11 cellular contexts compared by ENCODE assay signal in genomic region chr14:105889666-105890473, GRCh38.
A peak's percentile ranks its signal among the peaks of the same experiment; 100 is the strongest.
DNase-seq lines count a peak whose midpoint lies in the region; ATAC-seq and TF ChIP-seq lines count a peak whose summit lies in the region.
"Had no signal": no experiment of that assay in that cellular context is flagged by ENCODE, and none has a peak within 500 bp of the region (broad histone marks: within the 10 kb centered on the region; RNA-seq: fewer than 3 reads in every experiment).

No MANE protein-coding gene starts in this region.

- no peak overlapping the region for H3K4me3 Mint-ChIP-seq in activated CD8-positive, alpha-beta T cell treated with anti-CD3 and anti-CD28 coated beads, Interleukin-2, amount 10 ng/mL, durations not matched to agents 7 days and 5 days
- no peak overlapping the region for H3K4me3 Mint-ChIP-seq in activated CD8-positive, alpha-beta T cell treated with anti-CD3 and anti-CD28 coated beads for 36 hours
- no peak overlapping the region for H3K4me3 Mint-ChIP-seq in T-helper 2 cell treated with Interferon-gamma antibody and Interleukin-4, amounts not matched to agents 5 μg/mL and 100 μg/mL, for 36 hours
- H3K4me3 Mint-ChIP-seq in stimulated activated memory B cell treated with anti-CD40 and anti-IgM and Interleukin-4, amounts not matched to agents 10 μg/mL and 1 μg/mL and 100 μg/mL, for 72 hours, result peak overlapping the region; percentile 82
- no peak overlapping the region for H3K4me3 Mint-ChIP-seq in activated T-helper 2 cell treated with anti-CD3 and anti-CD28 coated beads, Interferon-gamma antibody, Interleukin-2, Interleukin-4, amounts not matched to agents 10 μg/mL and 5 μg/mL and 100 μg/mL, durations not matched to agents 14 hours and 24 hours and 36 hours (ENCODE audit: low read depth)
- H3K4me3 Mint-ChIP-seq: neural crest cell, type B pancreatic cell had no signal

- POLR2A ChIA-PET in activated CD8-positive, alpha-beta T cell treated with anti-CD3 and anti-CD28 coated beads, Interleukin-2, amount 10 ng/mL, durations not matched to agents 7 days and 5 days (lab: Charles Lee), result no interaction called here
- POLR2A ChIA-PET in activated CD8-positive, alpha-beta T cell treated with anti-CD3 and anti-CD28 coated beads for 36 hours (lab: Charles Lee), result no interaction called here

- H3K27ac Mint-ChIP-seq in activated CD8-positive, alpha-beta T cell treated with anti-CD3 and anti-CD28 coated beads, Interleukin-2, amount 10 ng/mL, durations not matched to agents 7 days and 5 days, result peak overlapping the region; percentile 10
- no peak overlapping the region for H3K27ac Mint-ChIP-seq in activated CD8-positive, alpha-beta T cell treated with anti-CD3 and anti-CD28 coated beads for 36 hours
- H3K27ac Mint-ChIP-seq in T-helper 2 cell treated with Interferon-gamma antibody and Interleukin-4, amounts not matched to agents 5 μg/mL and 100 μg/mL, for 36 hours, result peak overlapping the region; percentile 55
- H3K27ac Mint-ChIP-seq in stimulated activated memory B cell treated with anti-CD40 and anti-IgM and Interleukin-4, amounts not matched to agents 10 μg/mL and 1 μg/mL and 100 μg/mL, for 72 hours, result peak overlapping the region; percentile 42
- no peak overlapping the region for H3K27ac Mint-ChIP-seq in activated T-helper 2 cell treated with anti-CD3 and anti-CD28 coated beads, Interferon-gamma antibody, Interleukin-2, Interleukin-4, amounts not matched to agents 10 μg/mL and 5 μg/mL and 100 μg/mL, durations not matched to agents 14 hours and 24 hours and 36 hours
- H3K27ac Mint-ChIP-seq: type B pancreatic cell had no signal

- H3K4me1 Mint-ChIP-seq in activated CD8-positive, alpha-beta T cell treated with anti-CD3 and anti-CD28 coated beads, Interleukin-2, amount 10 ng/mL, durations not matched to agents 7 days and 5 days (ENCODE audit: low read depth), result peaks cover 16% of the 10 kb centered on the region
- peaks cover 10% of the 10 kb centered on the region for H3K4me1 Mint-ChIP-seq in activated CD8-positive, alpha-beta T cell treated with anti-CD3 and anti-CD28 coated beads for 36 hours (ENCODE audit: low read depth)
- H3K4me1 Mint-ChIP-seq in T-helper 2 cell treated with Interferon-gamma antibody and Interleukin-4, amounts not matched to agents 5 μg/mL and 100 μg/mL, for 36 hours (ENCODE audit: low read depth), result peaks cover 11% of the 10 kb centered on the region
- H3K4me1 Mint-ChIP-seq in stimulated activated memory B cell treated with anti-CD40 and anti-IgM and Interleukin-4, amounts not matched to agents 10 μg/mL and 1 μg/mL and 100 μg/mL, for 72 hours, result no peaks in the 10 kb centered on the region
- peaks cover 6% of the 10 kb centered on the region for H3K4me1 Mint-ChIP-seq in activated T-helper 2 cell treated with anti-CD3 and anti-CD28 coated beads, Interferon-gamma antibody, Interleukin-2, Interleukin-4, amounts not matched to agents 10 μg/mL and 5 μg/mL and 100 μg/mL, durations not matched to agents 14 hours and 24 hours and 36 hours (ENCODE audit: low read depth)
- H3K4me1 Mint-ChIP-seq: neural crest cell had no signal

- peaks cover 6% of the 10 kb centered on the region for H3K27me3 Mint-ChIP-seq in activated CD8-positive, alpha-beta T cell treated with anti-CD3 and anti-CD28 coated beads, Interleukin-2, amount 10 ng/mL, durations not matched to agents 7 days and 5 days (ENCODE audit: low read depth)
- H3K27me3 Mint-ChIP-seq in activated CD8-positive, alpha-beta T cell treated with anti-CD3 and anti-CD28 coated beads for 36 hours, result peaks cover 3% of the 10 kb centered on the region
- peaks cover 32% of the 10 kb centered on the region for H3K27me3 Mint-ChIP-seq in T-helper 2 cell treated with Interferon-gamma antibody and Interleukin-4, amounts not matched to agents 5 μg/mL and 100 μg/mL, for 36 hours (ENCODE audit: low read depth)
- no peaks in the 10 kb centered on the region for H3K27me3 Mint-ChIP-seq in stimulated activated memory B cell treated with anti-CD40 and anti-IgM and Interleukin-4, amounts not matched to agents 10 μg/mL and 1 μg/mL and 100 μg/mL, for 72 hours
- H3K27me3 Mint-ChIP-seq in activated T-helper 2 cell treated with anti-CD3 and anti-CD28 coated beads, Interferon-gamma antibody, Interleukin-2, Interleukin-4, amounts not matched to agents 10 μg/mL and 5 μg/mL and 100 μg/mL, durations not matched to agents 14 hours and 24 hours and 36 hours (ENCODE audit: low read depth), result peaks cover 24% of the 10 kb centered on the region
- H3K27me3 Mint-ChIP-seq: type B pancreatic cell had no signal

- TF ChIP-seq CTCF in activated CD8-positive, alpha-beta T cell treated with anti-CD3 and anti-CD28 coated beads for 36 hours (IDR thresholded peaks at IDR 0.05), result no peak

- no peaks in the 10 kb centered on the region for H3K9me3 Mint-ChIP-seq in activated CD8-positive, alpha-beta T cell treated with anti-CD3 and anti-CD28 coated beads, Interleukin-2, amount 10 ng/mL, durations not matched to agents 7 days and 5 days (ENCODE audit: insufficient read depth)
- no peaks in the 10 kb centered on the region for H3K9me3 Mint-ChIP-seq in activated CD8-positive, alpha-beta T cell treated with anti-CD3 and anti-CD28 coated beads for 36 hours
- no peaks in the 10 kb centered on the region for H3K9me3 Mint-ChIP-seq in T-helper 2 cell treated with Interferon-gamma antibody and Interleukin-4, amounts not matched to agents 5 μg/mL and 100 μg/mL, for 36 hours
- H3K9me3 Mint-ChIP-seq in stimulated activated memory B cell treated with anti-CD40 and anti-IgM and Interleukin-4, amounts not matched to agents 10 μg/mL and 1 μg/mL and 100 μg/mL, for 72 hours, result no peaks in the 10 kb centered on the region
- no peaks in the 10 kb centered on the region for H3K9me3 Mint-ChIP-seq in activated T-helper 2 cell treated with anti-CD3 and anti-CD28 coated beads, Interferon-gamma antibody, Interleukin-2, Interleukin-4, amounts not matched to agents 10 μg/mL and 5 μg/mL and 100 μg/mL, durations not matched to agents 14 hours and 24 hours and 36 hours

- no peak for DNase-seq in activated CD8-positive, alpha-beta T cell treated with anti-CD3 and anti-CD28 coated beads, Interleukin-2, amount 10 ng/mL, durations not matched to agents 7 days and 5 days
- no peak for DNase-seq in activated CD8-positive, alpha-beta T cell treated with anti-CD3 and anti-CD28 coated beads for 36 hours
- DNase-seq in T-helper 2 cell treated with Interferon-gamma antibody and Interleukin-4, amounts not matched to agents 5 μg/mL and 100 μg/mL, for 36 hours (ENCODE audit: low spot score), result no peak
- DNase-seq in left cardiac atrium (peak; percentile 10), GM19238 (ENCODE audit: insufficient read length, low spot score) (no peak), NCI-H510A (lab: John Stamatoyannopoulos, UW) (no peak)
- DNase-seq in activated T-helper 2 cell treated with anti-CD3 and anti-CD28 coated beads, Interferon-gamma antibody, Interleukin-2, Interleukin-4, amounts not matched to agents 10 μg/mL and 5 μg/mL and 100 μg/mL, durations not matched to agents 14 hours and 24 hours and 36 hours (ENCODE audit: low spot score), result no peak
- DNase-seq: small intestine had no signal

- intact Hi-C loops in activated CD8-positive, alpha-beta T cell treated with anti-CD3 and anti-CD28 coated beads for 36 hours (cut with micrococcal nuclease), result no loop called here
- intact Hi-C loops in left cardiac atrium (cut with DNase I), result no loop called here
- intact Hi-C loops in activated T-helper 2 cell treated with anti-CD3 and anti-CD28 coated beads, Interferon-gamma antibody, Interleukin-2, Interleukin-4, amounts not matched to agents 10 μg/mL and 5 μg/mL and 100 μg/mL, durations not matched to agents 14 hours and 24 hours and 36 hours (cut with micrococcal nuclease), result no loop called here

- CTCF ChIA-PET in activated CD8-positive, alpha-beta T cell treated with anti-CD3 and anti-CD28 coated beads, Interleukin-2, amount 10 ng/mL, durations not matched to agents 7 days and 5 days (lab: Charles Lee), result no interaction called here
- CTCF ChIA-PET in activated CD8-positive, alpha-beta T cell treated with anti-CD3 and anti-CD28 coated beads for 36 hours (lab: Charles Lee), result no interaction called here

- no peaks in the 10 kb centered on the region for H3K36me3 Mint-ChIP-seq in activated CD8-positive, alpha-beta T cell treated with anti-CD3 and anti-CD28 coated beads, Interleukin-2, amount 10 ng/mL, durations not matched to agents 7 days and 5 days (ENCODE audit: low read depth)
- H3K36me3 Mint-ChIP-seq in activated CD8-positive, alpha-beta T cell treated with anti-CD3 and anti-CD28 coated beads for 36 hours (ENCODE audit: low read depth), result no peaks in the 10 kb centered on the region
- no peaks in the 10 kb centered on the region for H3K36me3 Mint-ChIP-seq in T-helper 2 cell treated with Interferon-gamma antibody and Interleukin-4, amounts not matched to agents 5 μg/mL and 100 μg/mL, for 36 hours (ENCODE audit: low read depth)
- H3K36me3 Mint-ChIP-seq in stimulated activated memory B cell treated with anti-CD40 and anti-IgM and Interleukin-4, amounts not matched to agents 10 μg/mL and 1 μg/mL and 100 μg/mL, for 72 hours, result no peaks in the 10 kb centered on the region
- no peaks in the 10 kb centered on the region for H3K36me3 Mint-ChIP-seq in activated T-helper 2 cell treated with anti-CD3 and anti-CD28 coated beads, Interferon-gamma antibody, Interleukin-2, Interleukin-4, amounts not matched to agents 10 μg/mL and 5 μg/mL and 100 μg/mL, durations not matched to agents 14 hours and 24 hours and 36 hours (ENCODE audit: low read depth)
- H3K36me3 Mint-ChIP-seq: type B pancreatic cell had no signal

- ATAC-seq in activated CD8-positive, alpha-beta T cell treated with anti-CD3 and anti-CD28 coated beads, Interleukin-2, amount 10 ng/mL, durations not matched to agents 7 days and 5 days, result peak; percentile 38
- ATAC-seq in activated CD8-positive, alpha-beta T cell treated with anti-CD3 and anti-CD28 coated beads for 36 hours, result no peak
- no peak for ATAC-seq in left cardiac atrium
- ATAC-seq in stimulated activated memory B cell treated with anti-CD40 and anti-IgM and Interleukin-4, amounts not matched to agents 10 μg/mL and 1 μg/mL and 100 μg/mL, for 72 hours, result no peak

Comparison
In these comparisons a context has a peak if more than half of its experiments do, and no peak if none do; other contexts are left out.
1. H3K27ac Mint-ChIP-seq: peak in activated CD8-positive, alpha-beta T cell treated with anti-CD3 and anti-CD28 coated beads, Interleukin-2, amount 10 ng/mL, durations not matched to agents 7 days and 5 days (single experiment), T-helper 2 cell treated with Interferon-gamma antibody and Interleukin-4, amounts not matched to agents 5 μg/mL and 100 μg/mL, for 36 hours (single experiment) and stimulated activated memory B cell treated with anti-CD40 and anti-IgM and Interleukin-4, amounts not matched to agents 10 μg/mL and 1 μg/mL and 100 μg/mL, for 72 hours (single experiment); none in activated CD8-positive, alpha-beta T cell treated with anti-CD3 and anti-CD28 coated beads for 36 hours (single experiment) and activated T-helper 2 cell treated with anti-CD3 and anti-CD28 coated beads, Interferon-gamma antibody, Interleukin-2, Interleukin-4, amounts not matched to agents 10 μg/mL and 5 μg/mL and 100 μg/mL, durations not matched to agents 14 hours and 24 hours and 36 hours (single experiment).